Comparison of ENCODE assay signal across 1 cellular context in the genomic region with DNA sequence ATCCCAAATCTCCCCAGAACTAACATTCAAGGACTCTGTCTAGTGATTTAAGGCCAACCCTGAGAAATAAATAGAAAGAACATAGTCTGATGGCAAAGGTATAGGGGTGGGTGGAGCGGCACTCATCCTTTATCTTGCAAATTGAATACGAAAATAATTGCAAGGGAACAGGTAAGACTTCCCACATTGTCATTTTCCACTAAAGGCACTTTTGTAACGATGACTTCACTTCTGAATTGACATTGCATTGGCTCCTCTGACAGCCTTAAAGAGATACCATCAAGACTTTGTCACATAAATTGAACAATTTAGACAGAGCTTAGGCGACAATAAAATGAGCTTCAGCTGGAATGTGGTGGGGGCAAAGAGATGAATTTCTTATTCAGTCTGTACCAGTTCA.
TF ChIP-seq lines count a peak whose summit lies in the region.

No MANE protein-coding gene starts in this region.

TF ChIP-seq in H1, 55 proteins besides CTCF, POLR2A, EP300 and RAD21 (continued from another document):
- TF ChIP-seq, protein P1, sequence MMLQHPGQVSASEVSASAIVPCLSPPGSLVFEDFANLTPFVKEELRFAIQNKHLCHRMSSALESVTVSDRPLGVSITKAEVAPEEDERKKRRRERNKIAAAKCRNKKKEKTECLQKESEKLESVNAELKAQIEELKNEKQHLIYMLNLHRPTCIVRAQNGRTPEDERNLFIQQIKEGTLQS (IDR thresholded peaks at IDR 0.05; ENCODE audit: insufficient read depth, low read depth, low read length), result no peak
- TF ChIP-seq EZH2 (IDR thresholded peaks at IDR 0.05; ENCODE audit: low read depth, low read length, severe bottlenecking), result no peak
- TF ChIP-seq SP2 (IDR thresholded peaks at IDR 0.05; ENCODE audit: low read length), result no peak
- no peak for TF ChIP-seq ASH2L (IDR thresholded peaks at IDR 0.05; ENCODE audit: low read length)
- TF ChIP-seq SAP30 (IDR thresholded peaks at IDR 0.05; ENCODE audit: insufficient read depth, insufficient replicate concordance, low read length), result no peak
- TF ChIP-seq KDM4A (IDR thresholded peaks at IDR 0.05; ENCODE audit: low read depth, low read length, severe bottlenecking), result no peak
- no peak for TF ChIP-seq HDAC2 (IDR thresholded peaks at IDR 0.05; ENCODE audit: borderline replicate concordance in 1 of 2, low read depth in 2 of 2, low read length in 2 of 2)
- no peak for TF ChIP-seq TBP (IDR thresholded peaks at IDR 0.05; ENCODE audit: low read depth, low read length)
- TF ChIP-seq TAF1 (IDR thresholded peaks at IDR 0.05; ENCODE audit: low read depth, low read length), result no peak
- TF ChIP-seq MAFK (IDR thresholded peaks at IDR 0.05; ENCODE audit: low read depth, low read length), result no peak
- no peak for TF ChIP-seq SRF (IDR thresholded peaks at IDR 0.05; ENCODE audit: low read depth, low read length)
- TF ChIP-seq EGR1 (IDR thresholded peaks at IDR 0.05; ENCODE audit: borderline replicate concordance, low read depth, low read length), result no peak
- no peak for TF ChIP-seq RNF2 (IDR thresholded peaks at IDR 0.05; ENCODE audit: borderline replicate concordance, low read depth, low read length, missing control alignments, poor library complexity, severe bottlenecking)
